8 cellular contexts compared by ENCODE assay signal in genomic region chr7:13262929-13263530, GRCh38.
A peak's percentile ranks its signal among the peaks of the same experiment; 100 is the strongest.
DNase-seq lines count a peak whose midpoint lies in the region; ATAC-seq, FAIRE-seq and TF ChIP-seq lines count a peak whose summit lies in the region.

No MANE protein-coding gene starts in this region.

- no peak overlapping the region for H3K4me2 ChIP-seq in astrocyte (ENCODE audit: low read length)

- peak; percentile 33 for DNase-seq in AG20443 (ENCODE audit: low spot score)
- DNase-seq in NCI-H146 (lab: John Stamatoyannopoulos, UW): peak; percentile 24
- DNase-seq in astrocyte (ENCODE audit: low read depth): peak; percentile 24
- DNase-seq in immature natural killer cell: peak; percentile 0 to 12 (median 7)
- no peak for DNase-seq in transverse colon
- DNase-seq in HuH-7.5 (ENCODE audit: low spot score): no peak

- no peak for TF ChIP-seq EP300 in transverse colon (IDR thresholded peaks at IDR 0.05; ENCODE audit: low read depth)

- no peak overlapping the region for H3K9ac ChIP-seq in astrocyte (ENCODE audit: low read length)

- H3K4me3 Mint-ChIP-seq in astrocyte (ENCODE audit: unreplicated experiment) (no peak overlapping the region), immature natural killer cell (no peak overlapping the region)

- peak; percentile 39 for TF ChIP-seq CTCF in astrocyte (IDR thresholded peaks at IDR 0.05; ENCODE audit: insufficient read depth, low read depth, low read length)
- TF ChIP-seq CTCF in transverse colon (IDR thresholded peaks at IDR 0.05): peak; percentile 50 to 62 (median 58)

- WGBS in transverse colon (ENCODE audit: low coverage in 1 of 2), 2 donors: 8 to 11% methylated on average over 4 of the region's 4 CpGs

- H3K27me3 Mint-ChIP-seq in astrocyte (ENCODE audit: low read depth, unreplicated experiment): no peaks in the 10 kb centered on the region
- peaks cover 0 to 3% (median 2%) of the 10 kb centered on the region in 3 donors for H3K27me3 Mint-ChIP-seq in immature natural killer cell (ENCODE audit: low read depth in 3 of 3)

- H3K27ac Mint-ChIP-seq in astrocyte (ENCODE audit: unreplicated experiment): no peak overlapping the region
- no peak overlapping the region for H3K27ac Mint-ChIP-seq in immature natural killer cell

- H3K9me3 Mint-ChIP-seq in astrocyte (ENCODE audit: unreplicated experiment) (no peaks in the 10 kb centered on the region), immature natural killer cell (no peaks in the 10 kb centered on the region)

- H3K4me1 Mint-ChIP-seq in astrocyte (ENCODE audit: low read depth, unreplicated experiment) (peaks cover 9% of the 10 kb centered on the region), immature natural killer cell (no peaks in the 10 kb centered on the region)

- no peak for FAIRE-seq in astrocyte (lab: Jason Lieb, UNC)

- H3K9me3 ChIP-seq in astrocyte (ENCODE audit: insufficient read depth, low read depth, low read length) (no peaks in the 10 kb centered on the region), transverse colon (no peaks in the 10 kb centered on the region)

- TF ChIP-seq POLR2A in transverse colon (IDR thresholded peaks at IDR 0.05): no peak

- in situ Hi-C loops in transverse colon (cut with MboI; ENCODE audit: low pct_ligation_motif_present in 1 of 4, low pct_unique_long_range_greater_than_20kb in 1 of 4, low sequenced_read_pairs in 3 of 4): loop anchor here (10.0 to 25.0 kb wide), 7 partner anchors 578 to 751 kb away; partner anchors contain the start of gene ARL4A (in 2 of the 4)

- no peak overlapping the region for H3K27ac ChIP-seq in astrocyte (ENCODE audit: low read depth, low read length)
- H3K27ac ChIP-seq in transverse colon: no peak overlapping the region

- H3K4me3 ChIP-seq in astrocyte (ENCODE audit: insufficient read depth, low read depth, low read length): no peak overlapping the region
- no peak overlapping the region for H3K4me3 ChIP-seq in transverse colon

- no peaks in the 10 kb centered on the region for H3K79me2 ChIP-seq in astrocyte (ENCODE audit: insufficient read depth, low read length)

- H3K4me1 ChIP-seq in astrocyte (ENCODE audit: insufficient read depth, low read length) (no peaks in the 10 kb centered on the region), transverse colon (no peaks in the 10 kb centered on the region)

- peak; percentile 48 for ATAC-seq in GM18870 (IDR thresholded peaks at IDR 0.05; ENCODE audit: unreplicated experiment)
- ATAC-seq in GM18873 (IDR thresholded peaks at IDR 0.05; ENCODE audit: low FRiP score, unreplicated experiment): no peak

- no peaks in the 10 kb centered on the region for H3K27me3 ChIP-seq in astrocyte (ENCODE audit: insufficient read depth, low read length)
- no peaks in the 10 kb centered on the region for H3K27me3 ChIP-seq in transverse colon

- H2AFZ ChIP-seq in astrocyte (ENCODE audit: low read depth, low read length): no peak overlapping the region

- H3K36me3 Mint-ChIP-seq in astrocyte (ENCODE audit: low read depth, unreplicated experiment) (no peaks in the 10 kb centered on the region), immature natural killer cell (no peaks in the 10 kb centered on the region)

- intact Hi-C loops in transverse colon (cut with DNase I; ENCODE audit: low total_unique reads): no loop called here

- no peaks in the 10 kb centered on the region for H4K20me1 ChIP-seq in astrocyte (ENCODE audit: insufficient read depth, low read length)

- H3K36me3 ChIP-seq in astrocyte (ENCODE audit: insufficient read depth, low read length) (no peaks in the 10 kb centered on the region), transverse colon (no peaks in the 10 kb centered on the region)

Comparison
In these comparisons a context has a peak if more than half of its experiments do, and no peak if none do; other contexts are left out.
1. DNase-seq: peak in AG20443 (single experiment), NCI-H146 (single experiment), astrocyte (single experiment) and immature natural killer cell (3 of 3); none in transverse colon (single experiment) and HuH-7.5 (single experiment).